In the genomic region with DNA sequence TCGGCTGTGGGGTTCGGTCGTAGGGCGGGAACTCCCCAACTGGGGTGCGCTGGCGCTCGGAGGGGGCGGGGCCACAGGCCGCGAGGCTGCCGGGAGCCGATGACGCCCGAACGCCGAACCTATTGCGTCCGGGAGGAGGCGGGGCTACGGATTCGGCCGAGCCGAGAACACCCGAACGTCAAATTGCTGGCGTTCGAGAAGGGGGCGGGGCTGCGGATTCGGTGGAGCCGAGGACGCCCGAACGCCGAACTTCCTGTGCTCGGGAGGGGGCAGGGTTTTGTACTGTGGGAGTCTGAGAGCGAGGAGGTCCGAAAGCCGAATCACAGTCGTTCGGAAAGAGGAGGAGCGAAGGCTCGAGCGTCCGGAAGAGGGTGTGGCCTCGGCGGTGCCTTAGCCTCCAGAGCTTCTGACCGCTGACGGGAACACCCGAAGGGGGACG, we compare ENCODE assay signal across 1 cellular context.
A peak's percentile ranks its signal among the peaks of the same experiment; 100 is the strongest.
TF ChIP-seq lines count a peak whose summit lies in the region.

No MANE protein-coding gene starts in this region.

TF ChIP-seq in K562, 482 proteins besides CTCF, POLR2A, EP300 and RAD21 (continued from another document):
- TF ChIP-seq GABPB1 (CRISPR knock-in tag; IDR thresholded peaks at IDR 0.05) (0 out of 2 replicates have a peak, but pooled peaks have one; percentile 26), POU5F1 (IDR thresholded peaks at IDR 0.05; ENCODE audit: borderline replicate concordance, low read depth, low read length, partially characterized antibody) (no peak), HDAC8 (tag; IDR thresholded peaks at IDR 0.05) (no peak), DIDO1 (tag; IDR thresholded peaks at IDR 0.05; ENCODE audit: low read depth) (no peak), SP1 (CRISPR knock-in tag; IDR thresholded peaks at IDR 0.05) (peak; percentile 88), ETV5 (CRISPR knock-in tag; IDR thresholded peaks at IDR 0.05; ENCODE audit: low read depth) (0 out of 2 replicates have a peak, but pooled peaks have one; percentile 54), EWSR1 (IDR thresholded peaks at IDR 0.05; ENCODE audit: borderline replicate concordance, low read depth, partially characterized antibody) (no peak), CHD2 (IDR thresholded peaks at IDR 0.05; ENCODE audit: low read depth, low read length) (no peak), GABPA (tag; conservative IDR thresholded peaks at IDR 0.05; ENCODE audit: low read depth) (peak; percentile 57), ATF1 (CRISPR knock-in tag; IDR thresholded peaks at IDR 0.05) (no peak), ATF1 (tag; IDR thresholded peaks at IDR 0.05) (peak; percentile 88), ARNT (IDR thresholded peaks at IDR 0.05) (no peak), ZNF143 (CRISPR knock-in tag; IDR thresholded peaks at IDR 0.05) (peak; percentile 69), ZNF444 (CRISPR knock-in tag; IDR thresholded peaks at IDR 0.05) (no peak), ZNF77 (CRISPR knock-in tag; IDR thresholded peaks at IDR 0.05) (no peak)
- TF ChIP-seq, protein P1, sequence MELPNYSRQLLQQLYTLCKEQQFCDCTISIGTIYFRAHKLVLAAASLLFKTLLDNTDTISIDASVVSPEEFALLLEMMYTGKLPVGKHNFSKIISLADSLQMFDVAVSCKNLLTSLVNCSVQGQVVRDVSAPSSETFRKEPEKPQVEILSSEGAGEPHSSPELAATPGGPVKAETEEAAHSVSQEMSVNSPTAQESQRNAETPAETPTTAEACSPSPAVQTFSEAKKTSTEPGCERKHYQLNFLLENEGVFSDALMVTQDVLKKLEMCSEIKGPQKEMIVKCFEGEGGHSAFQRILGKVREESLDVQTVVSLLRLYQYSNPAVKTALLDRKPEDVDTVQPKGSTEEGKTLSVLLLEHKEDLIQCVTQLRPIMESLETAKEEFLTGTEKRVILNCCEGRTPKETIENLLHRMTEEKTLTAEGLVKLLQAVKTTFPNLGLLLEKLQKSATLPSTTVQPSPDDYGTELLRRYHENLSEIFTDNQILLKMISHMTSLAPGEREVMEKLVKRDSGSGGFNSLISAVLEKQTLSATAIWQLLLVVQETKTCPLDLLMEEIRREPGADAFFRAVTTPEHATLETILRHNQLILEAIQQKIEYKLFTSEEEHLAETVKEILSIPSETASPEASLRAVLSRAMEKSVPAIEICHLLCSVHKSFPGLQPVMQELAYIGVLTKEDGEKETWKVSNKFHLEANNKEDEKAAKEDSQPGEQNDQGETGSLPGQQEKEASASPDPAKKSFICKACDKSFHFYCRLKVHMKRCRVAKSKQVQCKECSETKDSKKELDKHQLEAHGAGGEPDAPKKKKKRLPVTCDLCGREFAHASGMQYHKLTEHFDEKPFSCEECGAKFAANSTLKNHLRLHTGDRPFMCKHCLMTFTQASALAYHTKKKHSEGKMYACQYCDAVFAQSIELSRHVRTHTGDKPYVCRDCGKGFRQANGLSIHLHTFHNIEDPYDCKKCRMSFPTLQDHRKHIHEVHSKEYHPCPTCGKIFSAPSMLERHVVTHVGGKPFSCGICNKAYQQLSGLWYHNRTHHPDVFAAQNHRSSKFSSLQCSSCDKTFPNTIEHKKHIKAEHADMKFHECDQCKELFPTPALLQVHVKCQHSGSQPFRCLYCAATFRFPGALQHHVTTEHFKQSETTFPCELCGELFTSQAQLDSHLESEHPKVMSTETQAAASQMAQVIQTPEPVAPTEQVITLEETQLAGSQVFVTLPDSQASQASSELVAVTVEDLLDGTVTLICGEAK (IDR thresholded peaks at IDR 0.05): no peak
- TF ChIP-seq, protein P1 (CRISPR knock-in tag; IDR thresholded peaks at IDR 0.05): no peak
- TF ChIP-seq, protein P2, sequence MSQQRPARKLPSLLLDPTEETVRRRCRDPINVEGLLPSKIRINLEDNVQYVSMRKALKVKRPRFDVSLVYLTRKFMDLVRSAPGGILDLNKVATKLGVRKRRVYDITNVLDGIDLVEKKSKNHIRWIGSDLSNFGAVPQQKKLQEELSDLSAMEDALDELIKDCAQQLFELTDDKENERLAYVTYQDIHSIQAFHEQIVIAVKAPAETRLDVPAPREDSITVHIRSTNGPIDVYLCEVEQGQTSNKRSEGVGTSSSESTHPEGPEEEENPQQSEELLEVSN (IDR thresholded peaks at IDR 0.05; ENCODE audit: borderline replicate concordance in 1 of 2, extremely low read depth in 1 of 2, insufficient read depth in 1 of 2, insufficient read length in 1 of 2, low read depth in 1 of 2, low read length in 1 of 2, poor library complexity in 1 of 2, severe bottlenecking in 1 of 2): peak; percentile 4 to 72
- TF ChIP-seq, protein P3, sequence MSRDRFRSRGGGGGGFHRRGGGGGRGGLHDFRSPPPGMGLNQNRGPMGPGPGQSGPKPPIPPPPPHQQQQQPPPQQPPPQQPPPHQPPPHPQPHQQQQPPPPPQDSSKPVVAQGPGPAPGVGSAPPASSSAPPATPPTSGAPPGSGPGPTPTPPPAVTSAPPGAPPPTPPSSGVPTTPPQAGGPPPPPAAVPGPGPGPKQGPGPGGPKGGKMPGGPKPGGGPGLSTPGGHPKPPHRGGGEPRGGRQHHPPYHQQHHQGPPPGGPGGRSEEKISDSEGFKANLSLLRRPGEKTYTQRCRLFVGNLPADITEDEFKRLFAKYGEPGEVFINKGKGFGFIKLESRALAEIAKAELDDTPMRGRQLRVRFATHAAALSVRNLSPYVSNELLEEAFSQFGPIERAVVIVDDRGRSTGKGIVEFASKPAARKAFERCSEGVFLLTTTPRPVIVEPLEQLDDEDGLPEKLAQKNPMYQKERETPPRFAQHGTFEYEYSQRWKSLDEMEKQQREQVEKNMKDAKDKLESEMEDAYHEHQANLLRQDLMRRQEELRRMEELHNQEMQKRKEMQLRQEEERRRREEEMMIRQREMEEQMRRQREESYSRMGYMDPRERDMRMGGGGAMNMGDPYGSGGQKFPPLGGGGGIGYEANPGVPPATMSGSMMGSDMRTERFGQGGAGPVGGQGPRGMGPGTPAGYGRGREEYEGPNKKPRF (IDR thresholded peaks at IDR 0.05; ENCODE audit: low read depth, low read length): no peak
- TF ChIP-seq, protein P4, sequence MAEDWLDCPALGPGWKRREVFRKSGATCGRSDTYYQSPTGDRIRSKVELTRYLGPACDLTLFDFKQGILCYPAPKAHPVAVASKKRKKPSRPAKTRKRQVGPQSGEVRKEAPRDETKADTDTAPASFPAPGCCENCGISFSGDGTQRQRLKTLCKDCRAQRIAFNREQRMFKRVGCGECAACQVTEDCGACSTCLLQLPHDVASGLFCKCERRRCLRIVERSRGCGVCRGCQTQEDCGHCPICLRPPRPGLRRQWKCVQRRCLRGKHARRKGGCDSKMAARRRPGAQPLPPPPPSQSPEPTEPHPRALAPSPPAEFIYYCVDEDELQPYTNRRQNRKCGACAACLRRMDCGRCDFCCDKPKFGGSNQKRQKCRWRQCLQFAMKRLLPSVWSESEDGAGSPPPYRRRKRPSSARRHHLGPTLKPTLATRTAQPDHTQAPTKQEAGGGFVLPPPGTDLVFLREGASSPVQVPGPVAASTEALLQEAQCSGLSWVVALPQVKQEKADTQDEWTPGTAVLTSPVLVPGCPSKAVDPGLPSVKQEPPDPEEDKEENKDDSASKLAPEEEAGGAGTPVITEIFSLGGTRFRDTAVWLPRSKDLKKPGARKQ (CRISPR knock-in tag; IDR thresholded peaks at IDR 0.05): no peak
